In genomic region chr14:26634946-26635345, GRCh38 we compare ENCODE assay signal across 2 cellular contexts. TPM values are rescaled to one million over a fixed set of nuclear protein-coding genes. Genes with fewer than 3 reads are reported as not detected.
"Had no signal": no experiment of that assay in that cellular context is flagged by ENCODE, and none has a peak within 500 bp of the region (broad histone marks: within the 10 kb centered on the region; RNA-seq: fewer than 3 reads in every experiment).

No MANE protein-coding gene starts in this region.

RNA-seq across cellular contexts. Expression of gene NOVA1, which starts 37.1 kb away (rescaled TPM):
- total RNA-seq: lung microvascular endothelial cell had no signal
- polyA plus RNA-seq: naive thymus-derived CD4-positive, alpha-beta T cell had no signal
